In the genomic region with DNA sequence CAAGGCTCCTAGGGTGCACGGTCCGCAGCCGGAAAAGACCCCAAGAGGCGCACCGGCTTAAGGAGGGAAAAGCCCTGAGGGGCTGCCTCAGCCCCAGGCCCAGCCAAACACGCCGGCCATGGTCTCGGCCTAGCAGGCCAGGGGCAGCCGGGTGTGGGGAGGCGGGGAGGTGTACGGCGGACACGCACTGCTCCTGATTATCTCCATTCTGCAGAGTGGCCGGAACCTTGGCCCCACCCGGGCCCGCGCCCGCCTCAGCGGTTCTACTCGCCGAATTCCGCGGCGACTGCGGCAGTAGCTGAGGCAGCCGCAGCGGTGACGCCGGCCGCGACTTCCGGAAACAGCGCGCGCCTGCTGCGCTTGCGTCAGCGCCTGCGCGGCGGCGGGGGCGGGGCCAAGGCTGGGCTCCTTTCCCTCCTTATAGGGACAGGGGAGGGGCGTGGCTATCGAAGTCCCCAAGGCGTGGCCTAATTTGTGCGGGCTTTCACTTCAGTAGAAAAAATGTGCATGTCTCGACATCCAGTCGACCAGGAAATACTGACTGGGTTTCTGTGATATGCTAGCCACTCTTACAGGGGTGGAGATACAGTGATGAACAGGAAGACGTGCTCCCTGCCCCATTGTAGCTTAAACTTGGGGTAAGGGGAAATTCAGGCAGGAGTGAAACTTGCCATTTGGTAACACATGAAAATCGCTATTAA, we compare ENCODE assay signal across 8 cellular contexts. TPM values are rescaled to one million over a fixed set of nuclear protein-coding genes. Genes with fewer than 3 reads are reported as not detected.
DNase-seq lines count a peak whose midpoint lies in the region; ATAC-seq, FAIRE-seq and TF ChIP-seq lines count a peak whose summit lies in the region.

A gene with protein sequence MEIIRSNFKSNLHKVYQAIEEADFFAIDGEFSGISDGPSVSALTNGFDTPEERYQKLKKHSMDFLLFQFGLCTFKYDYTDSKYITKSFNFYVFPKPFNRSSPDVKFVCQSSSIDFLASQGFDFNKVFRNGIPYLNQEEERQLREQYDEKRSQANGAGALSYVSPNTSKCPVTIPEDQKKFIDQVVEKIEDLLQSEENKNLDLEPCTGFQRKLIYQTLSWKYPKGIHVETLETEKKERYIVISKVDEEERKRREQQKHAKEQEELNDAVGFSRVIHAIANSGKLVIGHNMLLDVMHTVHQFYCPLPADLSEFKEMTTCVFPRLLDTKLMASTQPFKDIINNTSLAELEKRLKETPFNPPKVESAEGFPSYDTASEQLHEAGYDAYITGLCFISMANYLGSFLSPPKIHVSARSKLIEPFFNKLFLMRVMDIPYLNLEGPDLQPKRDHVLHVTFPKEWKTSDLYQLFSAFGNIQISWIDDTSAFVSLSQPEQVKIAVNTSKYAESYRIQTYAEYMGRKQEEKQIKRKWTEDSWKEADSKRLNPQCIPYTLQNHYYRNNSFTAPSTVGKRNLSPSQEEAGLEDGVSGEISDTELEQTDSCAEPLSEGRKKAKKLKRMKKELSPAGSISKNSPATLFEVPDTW (minus strand): TSS at position 342 of the 701 bp plus-strand sequence. CDS start 135 bp downstream, at position 207.

- H3K27ac Mint-ChIP-seq in activated CD8-positive, alpha-beta memory T cell treated with anti-CD3 and anti-CD28 coated beads, Interleukin-2, amount 10 ng/mL, durations not matched to agents 7 days and 5 days, result peak within 1 kb of the TSS; percentile 100

- H2BK15ac ChIP-seq in H1 (ENCODE audit: low read length) (peak within 1 kb of the TSS; percentile 98), mesenchymal stem cell (ENCODE audit: low read depth, poor library complexity, severe bottlenecking) (peak within 1 kb of the TSS; percentile 20)

- H3K14ac ChIP-seq in H1 (ENCODE audit: insufficient read length) (no peak within 1 kb of the TSS), mesenchymal stem cell (ENCODE audit: low read length in 2 of 2) (peak within 1 kb of the TSS; percentile 82 to 92)

- H3K18ac ChIP-seq in H1 (ENCODE audit: extremely low read depth, low read length) (peak within 1 kb of the TSS; percentile 95), mesenchymal stem cell (ENCODE audit: low read depth in 1 of 2, low read length in 2 of 2) (peak within 1 kb of the TSS; percentile 89 to 97)

- H2AK5ac ChIP-seq in H1 (ENCODE audit: low read depth, low read length) (peak within 1 kb of the TSS; percentile 87; the same call in 1 of the 2 replicates), mesenchymal stem cell (ENCODE audit: low read length, severe bottlenecking) (no peak within 1 kb of the TSS)

- FAIRE-seq in H1 (lab: Jason Lieb, UNC), result no peak

- peaks cover 39% of the 10 kb centered on the region for H3K36me3 ChIP-seq in HUES48 (ENCODE audit: control insufficient read depth, insufficient read depth, low read length)
- peaks cover 40% of the 10 kb centered on the region for H3K36me3 ChIP-seq in NT2/D1 (ENCODE audit: insufficient read depth, insufficient read length, low read length)
- peaks cover 0 to 32% (median 14%) of the 10 kb centered on the region in 4 experiments; a peak in 5 of 8 replicates for H3K36me3 ChIP-seq in H1 (ENCODE audit: control insufficient read depth in 2 of 4, insufficient read depth in 4 of 4, low read length in 3 of 4)
- peaks cover 12 to 41% of the 10 kb centered on the region in 2 experiments for H3K36me3 ChIP-seq in mesenchymal stem cell (ENCODE audit: control insufficient read depth in 1 of 2, insufficient read depth in 2 of 2, low read depth in 1 of 2, low read length in 2 of 2)

- peak; percentile 92 to 95 for TF ChIP-seq POLR2A in H1 (IDR thresholded peaks at IDR 0.05; ENCODE audit: control extremely low read depth in 1 of 2, low read depth in 2 of 2, low read length in 2 of 2)

- no peak for TF ChIP-seq CTCF in H1 (IDR thresholded peaks at IDR 0.05; ENCODE audit: control extremely low read depth in 1 of 3, insufficient read depth in 1 of 3, low read depth in 1 of 3, low read length in 3 of 3)

- DNase-seq in CMK (ENCODE audit: low read depth) (peak; percentile 94), NT2/D1 (ENCODE audit: low read depth, low spot score) (peak; percentile 96), H1 (ENCODE audit: low read depth in 1 of 2, low spot score in 2 of 2) (peak; percentile 87 to 99), mesenchymal stem cell (peak; percentile 98)
- DNase-seq in activated CD8-positive, alpha-beta memory T cell treated with anti-CD3 and anti-CD28 coated beads, Interleukin-2, amount 10 ng/mL, durations not matched to agents 7 days and 5 days, result peak; percentile 99
- DNase-seq in stimulated activated CD8-positive, alpha-beta memory T cell treated with anti-CD3 and anti-CD28 coated beads, Interleukin-12 subunit alpha, Interleukin-12 subunit beta, amount 100 ng/mL, for 24 hours (ENCODE audit: extremely low read depth), result peak; percentile 98

- no peaks in the 10 kb centered on the region for H3K79me1 ChIP-seq in H1 (ENCODE audit: low read depth, low read length)
- peaks cover 19% of the 10 kb centered on the region for H3K79me1 ChIP-seq in mesenchymal stem cell (replicated peaks; ENCODE audit: low read length, poor library complexity, severe bottlenecking)

- peak within 1 kb of the TSS; percentile 68 for H2BK120ac ChIP-seq in H1 (replicated peaks; ENCODE audit: low read depth, low read length)
- peak within 1 kb of the TSS; percentile 76 for H2BK120ac ChIP-seq in mesenchymal stem cell (ENCODE audit: low read depth, low read length)

- H3K27ac ChIP-seq in HUES48 (ENCODE audit: low read depth, low read length) (peak within 1 kb of the TSS; percentile 98), H1 (ENCODE audit: low read depth, low read length) (peak within 1 kb of the TSS; percentile 96), mesenchymal stem cell (ENCODE audit: low read length, poor library complexity, severe bottlenecking) (peak within 1 kb of the TSS; percentile 66)

- peak within 1 kb of the TSS; percentile 86 to 88 for H3K4me2 ChIP-seq in H1 (ENCODE audit: insufficient read depth in 1 of 2, low read depth in 2 of 2, low read length in 2 of 2)
- peak within 1 kb of the TSS; percentile 87 for H3K4me2 ChIP-seq in mesenchymal stem cell (ENCODE audit: low read length, poor library complexity, severe bottlenecking)

- CTCF ChIA-PET in activated CD8-positive, alpha-beta memory T cell treated with anti-CD3 and anti-CD28 coated beads, Interleukin-2, amount 10 ng/mL, durations not matched to agents 7 days and 5 days (lab: Charles Lee), result interaction anchor here (1.0 to 1.5 kb wide), 2 partner anchors 13 to 707 kb away, joined by 3 read pairs; no protein-coding TSS in a partner anchor
- CTCF ChIA-PET in H1 (lab: Charles Lee; ENCODE audit: partially characterized antibody), result interaction anchor here (1.0 kb wide), 1 partner anchor 12 kb away, joined by 3 read pairs; no protein-coding TSS in a partner anchor

- H2BK12ac ChIP-seq in H1 (ENCODE audit: low read depth, low read length) (peak within 1 kb of the TSS; percentile 92; the same call in 1 of the 2 replicates), mesenchymal stem cell (ENCODE audit: low read length in 2 of 2) (peak within 1 kb of the TSS in 1 of 2 experiments; percentile 57)

- H4K5ac ChIP-seq in H1 (ENCODE audit: insufficient read length, low read depth, low read length), result peak within 1 kb of the TSS; percentile 97

- H3K9me3 ChIP-seq in HUES48 (ENCODE audit: control insufficient read depth, insufficient read depth, low read length) (no peaks in the 10 kb centered on the region), NT2/D1 (ENCODE audit: insufficient read depth, low read length) (no peaks in the 10 kb centered on the region), H1 (ENCODE audit: insufficient read depth in 2 of 2, low read depth in 1 of 2, low read length in 1 of 2) (no peaks in the 10 kb centered on the region), mesenchymal stem cell (ENCODE audit: control insufficient read depth, low read length) (no peaks in the 10 kb centered on the region)

- H3K23ac ChIP-seq in H1 (ENCODE audit: insufficient read length) (no peak within 1 kb of the TSS), mesenchymal stem cell (ENCODE audit: low read length in 2 of 2) (no peak within 1 kb of the TSS)

- H3K27me3 ChIP-seq in HUES48 (ENCODE audit: control insufficient read depth, insufficient read depth, low read length) (no peaks in the 10 kb centered on the region), NT2/D1 (ENCODE audit: insufficient read depth, insufficient read length) (no peaks in the 10 kb centered on the region), H1 (replicated peaks in 1 of 4; ENCODE audit: control insufficient read depth in 3 of 4, extremely low read depth in 1 of 4, insufficient read depth in 3 of 4, low read length in 3 of 4) (no peaks in the 10 kb centered on the region), mesenchymal stem cell (ENCODE audit: control insufficient read depth in 1 of 2, insufficient read depth in 1 of 2, low read length in 2 of 2) (no peaks in the 10 kb centered on the region)

- H3K4ac ChIP-seq in H1 (replicated peaks; ENCODE audit: insufficient read length, low read depth, low read length), result peak within 1 kb of the TSS; percentile 79
- H3K4ac ChIP-seq in mesenchymal stem cell (ENCODE audit: low read depth in 1 of 2, low read length in 2 of 2), result peak within 1 kb of the TSS; percentile 64 to 92

- peak; percentile 55 for ATAC-seq in GM21367 (IDR thresholded peaks at IDR 0.05; ENCODE audit: unreplicated experiment)
- ATAC-seq in activated CD8-positive, alpha-beta memory T cell treated with anti-CD3 and anti-CD28 coated beads, Interleukin-2, amount 10 ng/mL, durations not matched to agents 7 days and 5 days, result peak; percentile 66

- peaks cover 57% of the 10 kb centered on the region for H3K4me1 Mint-ChIP-seq in activated CD8-positive, alpha-beta memory T cell treated with anti-CD3 and anti-CD28 coated beads, Interleukin-2, amount 10 ng/mL, durations not matched to agents 7 days and 5 days

- peaks cover 26% of the 10 kb centered on the region for H3K4me1 ChIP-seq in HUES48 (ENCODE audit: control insufficient read depth, insufficient read depth, low read length)
- peaks cover 7% of the 10 kb centered on the region for H3K4me1 ChIP-seq in NT2/D1 (ENCODE audit: insufficient read depth, insufficient read length)
- peaks cover 10 to 14% (median 13%) of the 10 kb centered on the region in 4 experiments for H3K4me1 ChIP-seq in H1 (replicated peaks in 1 of 4; ENCODE audit: control insufficient read depth in 3 of 4, insufficient read depth in 4 of 4, low read length in 3 of 4)
- peaks cover 6% of the 10 kb centered on the region for H3K4me1 ChIP-seq in mesenchymal stem cell (ENCODE audit: control insufficient read depth, insufficient read depth, low read depth, low read length)

- WGBS in H1 (ENCODE audit: extremely low coverage in 1 of 2, insufficient coverage in 1 of 2, insufficient read length in 1 of 2, insufficient replicate concordance in 2 of 2, low coverage in 1 of 2, low lambda C conversion rate in 2 of 2, missing lambda C conversion rate in 1 of 2), 2 experiments, result 4% methylated on average over 28 of the region's 51 CpGs; no CpG with 5 or more reads in 1 of the 2 experiments
- 2% methylated on average over 43 of the region's 51 CpGs for WGBS in mesenchymal stem cell

- H3K36me3 Mint-ChIP-seq in activated CD8-positive, alpha-beta memory T cell treated with anti-CD3 and anti-CD28 coated beads, Interleukin-2, amount 10 ng/mL, durations not matched to agents 7 days and 5 days, result peaks cover 26% of the 10 kb centered on the region

- TF ChIP-seq EP300 in H1 (IDR thresholded peaks at IDR 0.05; ENCODE audit: borderline replicate concordance in 1 of 2, low read depth in 2 of 2, low read length in 2 of 2), result peak in 1 of 2 experiments; percentile 41; a peak in 1 of 3 replicates

- H3K56ac ChIP-seq in H1 (replicated peaks; ENCODE audit: insufficient read length, low read depth, low read length), result peak within 1 kb of the TSS; percentile 44

- H3K4me3 ChIP-seq in HUES48 (ENCODE audit: low read depth, low read length) (peak within 1 kb of the TSS; percentile 85), NT2/D1 (ENCODE audit: insufficient read length, low read depth) (peak within 1 kb of the TSS; percentile 90), H1 (ENCODE audit: extremely low read depth in 1 of 4, insufficient read depth in 2 of 4, low read depth in 3 of 4, low read length in 4 of 4) (peak within 1 kb of the TSS; percentile 79 to 95 (median 86)), mesenchymal stem cell (ENCODE audit: insufficient read depth in 1 of 2, low read depth in 1 of 2, low read length in 2 of 2) (peak within 1 kb of the TSS; percentile 86 to 92)

- H3K9ac ChIP-seq in HUES48 (ENCODE audit: low read depth, low read length), result peak within 1 kb of the TSS; percentile 94
- peak within 1 kb of the TSS; percentile 98 for H3K9ac ChIP-seq in NT2/D1 (ENCODE audit: insufficient read length, low read depth)
- H3K9ac ChIP-seq in H1 (replicated peaks in 1 of 4; ENCODE audit: extremely low read depth in 1 of 4, low read depth in 3 of 4, low read length in 3 of 4), result peak within 1 kb of the TSS; percentile 68 to 92 (median 88)
- H3K9ac ChIP-seq in mesenchymal stem cell (ENCODE audit: low read length), result peak within 1 kb of the TSS; percentile 99

- peaks cover 6 to 36% of the 10 kb centered on the region in 2 experiments; a peak in 3 of 4 replicates for H3K79me2 ChIP-seq in H1 (ENCODE audit: control insufficient read depth in 1 of 2, insufficient read depth in 2 of 2, low read length in 2 of 2)

- peaks cover 8% of the 10 kb centered on the region for H3K23me2 ChIP-seq in H1 (ENCODE audit: low read depth, low read length)

- no peak within 1 kb of the TSS for H2AFZ ChIP-seq in H1 (ENCODE audit: low read length)
- H2AFZ ChIP-seq in mesenchymal stem cell (ENCODE audit: low read depth, low read length), result peak within 1 kb of the TSS; percentile 48

- peak within 1 kb of the TSS; percentile 96 for H2BK5ac ChIP-seq in H1 (ENCODE audit: low read depth, low read length)
- peak within 1 kb of the TSS; percentile 66 for H2BK5ac ChIP-seq in mesenchymal stem cell (ENCODE audit: low read depth, low read length, poor library complexity, severe bottlenecking)

- H4K8ac ChIP-seq in H1 (ENCODE audit: extremely low read depth, insufficient read depth, low read length), result peak within 1 kb of the TSS; percentile 98
- peak within 1 kb of the TSS; percentile 96 for H4K8ac ChIP-seq in mesenchymal stem cell (ENCODE audit: low read length)

- peak within 1 kb of the TSS; percentile 59 for H4K91ac ChIP-seq in H1 (replicated peaks; ENCODE audit: insufficient read length, low read length)
- H4K91ac ChIP-seq in mesenchymal stem cell (ENCODE audit: low read length), result peak within 1 kb of the TSS; percentile 92

- H3K4me3 Mint-ChIP-seq in activated CD8-positive, alpha-beta memory T cell treated with anti-CD3 and anti-CD28 coated beads, Interleukin-2, amount 10 ng/mL, durations not matched to agents 7 days and 5 days, result peak within 1 kb of the TSS; percentile 88

- H2BK20ac ChIP-seq in H1 (ENCODE audit: low read length), result no peak within 1 kb of the TSS

- peaks cover 0 to 2% of the 10 kb centered on the region in 2 experiments for H4K20me1 ChIP-seq in H1 (replicated peaks in 1 of 2; ENCODE audit: control insufficient read depth in 1 of 2, insufficient read depth in 2 of 2, low read length in 2 of 2)

- H3K27me3 Mint-ChIP-seq in activated CD8-positive, alpha-beta memory T cell treated with anti-CD3 and anti-CD28 coated beads, Interleukin-2, amount 10 ng/mL, durations not matched to agents 7 days and 5 days, result no peaks in the 10 kb centered on the region

- POLR2A ChIA-PET in H1 (lab: Charles Lee; ENCODE audit: partially characterized antibody), result interaction anchor here (0.6 to 2.4 kb wide), 14 partner anchors 8 to 708 kb away, joined by 3 to 19 read pairs (median 4); no protein-coding TSS in a partner anchor

- TF ChIP-seq RAD21 in H1 (IDR thresholded peaks at IDR 0.05 in 1 of 2, conservative IDR thresholded peaks at IDR 0.05 in 1 of 2; ENCODE audit: low read depth in 2 of 2, low read length in 2 of 2), result no peak

- H3K9me3 Mint-ChIP-seq in activated CD8-positive, alpha-beta memory T cell treated with anti-CD3 and anti-CD28 coated beads, Interleukin-2, amount 10 ng/mL, durations not matched to agents 7 days and 5 days (ENCODE audit: low read depth), result no peaks in the 10 kb centered on the region

RNA-seq across cellular contexts. Expression of the gene that starts here (rescaled TPM):
- total RNA-seq in activated CD8-positive, alpha-beta memory T cell treated with anti-CD3 and anti-CD28 coated beads, Interleukin-2, amount 10 ng/mL, durations not matched to agents 7 days and 5 days, result 10 to 100 TPM; 40.7 to 44.6 TPM
- total RNA-seq in H1 (2021; fragmentation: NEBNext Ultra II Directional; extraction: Animal tissue kit (Norgen Biotek cat#: 25700)), result 40.8 and 44.6 TPM in 2 replicates
- 21.4 and 24.5 TPM in 2 replicates for polyA plus RNA-seq in H1 (2011; rRNA removed)
- 32.3 TPM for polyA plus RNA-seq in H1 (2011; cell fraction: cytosol; rRNA removed)
- polyA plus RNA-seq in H1 (2011; cell fraction: nucleus; rRNA removed), result 11.2 TPM
- 33.2 to 45.1 TPM (median 34.5 TPM) in 4 replicates for polyA plus RNA-seq in H1 (2012, experiment 1 of 2)
- 3.9 TPM for polyA plus RNA-seq in H1 (2012, experiment 2 of 2)
- polyA plus RNA-seq in H1 (2013, experiment 1 of 2), result 30.3 TPM
- 32.7 TPM for polyA plus RNA-seq in H1 (2013, experiment 2 of 2)
- polyA minus RNA-seq in H1 (2011; rRNA and poly(A)+ RNA removed), result 27.2 and 35.9 TPM in 2 replicates
- 18.4 TPM for polyA minus RNA-seq in H1 (2011; cell fraction: cytosol; rRNA and poly(A)+ RNA removed)
- polyA minus RNA-seq in H1 (2011; cell fraction: nucleus; rRNA and poly(A)+ RNA removed), result 40.1 TPM
- 24.6 TPM for polyA plus RNA-seq in mesenchymal stem cell (2013, experiment 1 of 2)
- 24.1 TPM for polyA plus RNA-seq in mesenchymal stem cell (2013, experiment 2 of 2)

Comparison
In these comparisons a context has a peak if more than half of its experiments do, and no peak if none do; other contexts are left out.
1. Peak in every context shown above with its lines: DNase-seq, ATAC-seq, H3K4me3 ChIP-seq and H3K27ac ChIP-seq.